1 cellular context compared by ENCODE assay signal in genomic region chr12:47892819-47893218, GRCh38.
TF ChIP-seq lines count a peak whose summit lies in the region.

No MANE protein-coding gene starts in this region.

TF ChIP-seq in HepG2, 621 proteins besides CTCF, POLR2A, EP300 and RAD21 (continued from another document):
- TF ChIP-seq ESRRA (CRISPR knock-in tag; IDR thresholded peaks at IDR 0.05; ENCODE audit: low read depth) (no peak), ZNF101 (CRISPR knock-in tag; IDR thresholded peaks at IDR 0.05; ENCODE audit: borderline replicate concordance, low read depth) (no peak), HNF4A (CRISPR knock-in tag; IDR thresholded peaks at IDR 0.05) (no peak), ZNF12 (CRISPR knock-in tag; IDR thresholded peaks at IDR 0.05) (no peak), ZNF362 (CRISPR knock-in tag; IDR thresholded peaks at IDR 0.05; ENCODE audit: borderline replicate concordance) (no peak), CCDC6 (CRISPR knock-in tag; IDR thresholded peaks at IDR 0.05) (no peak), HES4 (CRISPR knock-in tag; IDR thresholded peaks at IDR 0.05; ENCODE audit: borderline replicate concordance) (no peak), SATB2 (CRISPR knock-in tag; IDR thresholded peaks at IDR 0.05) (no peak), RFXAP (CRISPR knock-in tag; IDR thresholded peaks at IDR 0.05; ENCODE audit: borderline replicate concordance) (no peak), TFAP4 (IDR thresholded peaks at IDR 0.05; ENCODE audit: borderline replicate concordance, low read depth) (no peak), PRPF4 (IDR thresholded peaks at IDR 0.05; ENCODE audit: low read depth, low read length, poor library complexity, severe bottlenecking) (no peak), MZF1 (CRISPR knock-in tag; IDR thresholded peaks at IDR 0.05; ENCODE audit: borderline replicate concordance) (no peak), ZNF331 (CRISPR knock-in tag; IDR thresholded peaks at IDR 0.05) (no peak), ZSCAN12 (CRISPR knock-in tag; IDR thresholded peaks at IDR 0.05) (no peak)
